In the genomic region with DNA sequence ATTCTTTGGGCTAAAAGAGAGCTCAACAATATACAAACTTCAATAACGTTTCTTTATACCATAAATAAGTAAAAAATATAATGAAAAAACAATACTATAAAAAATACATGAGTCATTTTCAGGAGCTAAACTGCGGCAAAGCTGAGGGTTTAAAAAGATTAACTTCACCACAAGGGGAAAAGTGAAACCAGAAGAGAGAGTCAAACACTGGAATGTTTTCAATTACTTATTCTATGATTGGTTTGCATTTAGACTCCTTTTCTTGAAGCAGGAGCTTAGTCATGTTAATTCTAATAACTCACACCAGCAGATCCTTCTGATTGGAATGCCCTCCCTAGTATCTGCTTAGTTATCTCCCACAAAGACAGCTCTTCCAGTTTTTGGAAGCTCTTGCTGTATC, we compare ENCODE assay signal across 1 cellular context.
TF ChIP-seq lines count a peak whose summit lies in the region.

No MANE protein-coding gene starts in this region.

TF ChIP-seq in HCT116, 20 proteins besides CTCF, POLR2A, EP300 and RAD21 (continued from another document):
- TF ChIP-seq, protein P1, sequence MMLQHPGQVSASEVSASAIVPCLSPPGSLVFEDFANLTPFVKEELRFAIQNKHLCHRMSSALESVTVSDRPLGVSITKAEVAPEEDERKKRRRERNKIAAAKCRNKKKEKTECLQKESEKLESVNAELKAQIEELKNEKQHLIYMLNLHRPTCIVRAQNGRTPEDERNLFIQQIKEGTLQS (IDR thresholded peaks at IDR 0.05) = no peak
- TF ChIP-seq EZH2 (IDR thresholded peaks at IDR 0.05) (no peak), POLR2AphosphoS5 (IDR thresholded peaks at IDR 0.05; ENCODE audit: low read depth, low read length) (0 out of 2 replicates have a peak, but pooled peaks have one; percentile 23), ZNF274 (IDR thresholded peaks at IDR 0.05; ENCODE audit: low read depth, low read length) (no peak)
